Comparison of ENCODE assay signal across 8 cellular contexts in genomic region chr1:11805454-11806306, GRCh38. TPM values are rescaled to one million over a fixed set of nuclear protein-coding genes. Genes with fewer than 3 reads are reported as not detected.
DNase-seq lines count a peak whose midpoint lies in the region; ATAC-seq and TF ChIP-seq lines count a peak whose summit lies in the region.

A gene with protein sequence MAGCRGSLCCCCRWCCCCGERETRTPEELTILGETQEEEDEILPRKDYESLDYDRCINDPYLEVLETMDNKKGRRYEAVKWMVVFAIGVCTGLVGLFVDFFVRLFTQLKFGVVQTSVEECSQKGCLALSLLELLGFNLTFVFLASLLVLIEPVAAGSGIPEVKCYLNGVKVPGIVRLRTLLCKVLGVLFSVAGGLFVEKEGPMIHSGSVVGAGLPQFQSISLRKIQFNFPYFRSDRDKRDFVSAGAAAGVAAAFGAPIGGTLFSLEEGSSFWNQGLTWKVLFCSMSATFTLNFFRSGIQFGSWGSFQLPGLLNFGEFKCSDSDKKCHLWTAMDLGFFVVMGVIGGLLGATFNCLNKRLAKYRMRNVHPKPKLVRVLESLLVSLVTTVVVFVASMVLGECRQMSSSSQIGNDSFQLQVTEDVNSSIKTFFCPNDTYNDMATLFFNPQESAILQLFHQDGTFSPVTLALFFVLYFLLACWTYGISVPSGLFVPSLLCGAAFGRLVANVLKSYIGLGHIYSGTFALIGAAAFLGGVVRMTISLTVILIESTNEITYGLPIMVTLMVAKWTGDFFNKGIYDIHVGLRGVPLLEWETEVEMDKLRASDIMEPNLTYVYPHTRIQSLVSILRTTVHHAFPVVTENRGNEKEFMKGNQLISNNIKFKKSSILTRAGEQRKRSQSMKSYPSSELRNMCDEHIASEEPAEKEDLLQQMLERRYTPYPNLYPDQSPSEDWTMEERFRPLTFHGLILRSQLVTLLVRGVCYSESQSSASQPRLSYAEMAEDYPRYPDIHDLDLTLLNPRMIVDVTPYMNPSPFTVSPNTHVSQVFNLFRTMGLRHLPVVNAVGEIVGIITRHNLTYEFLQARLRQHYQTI (plus strand): TSS chr1:11806191. CDS start chr1:11806263, 72 bp downstream.
Gene MTHFR, minus strand, starts transcription at chr1:11805964. Its CDS starts 2,848 bp downstream, at chr1:11803116.

- H3K27ac Mint-ChIP-seq in chondrocyte (ENCODE audit: unreplicated experiment), result peak within 1 kb of the TSS; percentile 98

- H3K27me3 Mint-ChIP-seq in chondrocyte (ENCODE audit: low read depth), result no peaks in the 10 kb centered on the region

- DNase-seq in AG20443 (ENCODE audit: low spot score) (peak; percentile 99), NCI-H510A (lab: John Stamatoyannopoulos, UW) (peak; percentile 99), chondrocyte (ENCODE audit: low spot score) (peak; percentile 100), kidney glomerular epithelial cell (lab: John Stamatoyannopoulos, UW) (peak; percentile 98)
- peak; percentile 95 for DNase-seq in activated CD4-positive, alpha-beta T cell treated with anti-CD3 and anti-CD28 coated beads for 1 hour
- peak; percentile 91 to 94 for DNase-seq in stimulated activated CD4-positive, alpha-beta T cell treated with anti-CD3 and anti-CD28 coated beads, Interleukin-1b, Interleukin-23, amount 100 ng/mL, for 1 hour (ENCODE audit: low read depth in 2 of 2)

- ATAC-seq in HG03432 (IDR thresholded peaks at IDR 0.05; ENCODE audit: unreplicated experiment), result peak; percentile 87

- H3K4me1 Mint-ChIP-seq in chondrocyte (ENCODE audit: low read depth), result peaks cover 67% of the 10 kb centered on the region

- TF ChIP-seq POLR2A in GM19099 (IDR thresholded peaks at IDR 0.05; ENCODE audit: extremely low read depth, insufficient read length, low read depth), result peak; percentile 75

- peak; percentile 12 for TF ChIP-seq CTCF in chondrocyte (IDR thresholded peaks at IDR 0.05)

- peaks cover 11% of the 10 kb centered on the region for H3K36me3 Mint-ChIP-seq in chondrocyte (ENCODE audit: low read depth)

- peak within 1 kb of the TSS; percentile 99 for H3K4me3 Mint-ChIP-seq in chondrocyte (ENCODE audit: unreplicated experiment)

- no peaks in the 10 kb centered on the region for H3K9me3 Mint-ChIP-seq in chondrocyte (ENCODE audit: low read depth)

RNA-seq across cellular contexts. Expression of the first gene that starts in this region (rescaled TPM):
- 20.7 to 22.2 TPM (median 21.7 TPM) in 3 replicates for total RNA-seq in chondrocyte

RNA-seq across cellular contexts. Expression of gene MTHFR, which starts in this region (rescaled TPM):
- 18.2 to 23.3 TPM (median 22.3 TPM) in 3 replicates for total RNA-seq in chondrocyte

Comparison
In these comparisons a context has a peak if more than half of its experiments do, and no peak if none do; other contexts are left out.
1. Peak in every context shown above with its lines: DNase-seq and ATAC-seq.